ENCODE assay signal across 7 cellular contexts in the genomic region with DNA sequence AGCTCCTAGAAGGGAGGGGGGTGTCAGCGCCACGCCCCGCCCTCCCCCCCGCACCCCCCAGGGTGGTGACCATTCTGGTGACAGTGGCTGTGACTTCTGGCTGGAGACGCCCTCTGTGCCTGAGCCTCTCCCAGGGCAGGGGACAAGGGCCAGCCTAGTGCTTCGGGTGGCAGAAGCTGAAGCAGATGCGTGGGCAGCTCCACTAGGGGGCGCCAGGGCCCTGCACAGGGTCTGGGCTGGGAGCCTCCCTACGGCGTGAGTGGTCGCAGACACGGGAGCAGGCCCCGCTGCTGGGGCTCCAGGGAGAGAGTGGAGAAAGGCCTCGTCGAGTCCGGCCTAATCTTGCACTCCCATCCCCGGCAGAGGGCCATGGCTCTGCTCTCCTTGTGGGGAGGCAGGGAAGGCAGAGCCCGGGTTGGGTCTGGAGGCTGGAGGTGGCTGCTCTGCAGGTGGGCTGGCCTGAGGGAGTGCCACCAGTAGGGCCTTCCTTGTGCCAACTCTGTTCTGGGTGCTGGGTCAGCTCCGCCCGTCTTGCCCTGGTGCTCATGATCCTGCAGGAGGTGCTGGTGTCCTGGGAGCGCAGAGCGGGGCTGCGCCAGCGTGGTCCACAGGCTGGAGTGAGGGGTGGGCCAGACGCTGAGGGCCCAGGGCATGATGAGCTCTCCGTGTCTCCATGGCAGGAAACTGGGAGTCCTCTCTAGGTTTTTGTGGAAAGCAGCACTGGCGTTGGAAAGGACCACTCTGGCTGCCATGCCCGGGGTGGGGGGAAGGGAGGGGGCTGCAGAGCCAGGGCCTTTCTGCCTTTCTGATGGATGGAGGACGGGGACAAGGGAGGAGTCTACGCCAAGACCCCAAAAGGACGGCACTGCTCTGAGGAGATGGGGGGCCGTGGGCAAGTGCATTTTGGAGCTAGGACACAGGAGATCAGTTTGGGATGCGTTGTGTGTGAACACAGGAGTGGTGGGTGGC. TPM values are rescaled to one million over a fixed set of nuclear protein-coding genes. Genes with fewer than 3 reads are reported as not detected.
DNase-seq lines count a peak whose midpoint lies in the region; FAIRE-seq and TF ChIP-seq lines count a peak whose summit lies in the region.

No MANE protein-coding gene starts in this region.

- H3K4me1 Mint-ChIP-seq in nephron = peaks cover 15% of the 10 kb centered on the region

- TF ChIP-seq POLR2A in GM12892 (IDR thresholded peaks at IDR 0.05; ENCODE audit: low read depth, low read length) = no peak

- peak overlapping the region; percentile 62 to 82 (median 67) for H3K4me3 Mint-ChIP-seq in nephron

- H3K36me3 Mint-ChIP-seq in nephron (ENCODE audit: low read depth) = peaks cover 4% of the 10 kb centered on the region

- H3K27ac Mint-ChIP-seq in nephron = no peak overlapping the region

- H3K27me3 Mint-ChIP-seq in nephron (ENCODE audit: low read depth) = no peaks in the 10 kb centered on the region

- FAIRE-seq in GM12892 (lab: Jason Lieb, UNC) (peak; percentile 94), urothelium cell line (lab: Jason Lieb, UNC) (peak; percentile 9)

- H3K9me3 Mint-ChIP-seq in nephron = no peaks in the 10 kb centered on the region

- TF ChIP-seq CTCF in nephron (IDR thresholded peaks at IDR 0.05; ENCODE audit: unreplicated experiment in 3 of 3) = peak; percentile 46 to 64 (median 54)

- DNase-seq in GM12892 (ENCODE audit: insufficient read length) (peak; percentile 82), NCI-H345 (lab: John Stamatoyannopoulos, UW) (peak; percentile 56), urothelium cell line (ENCODE audit: low spot score) (peak; percentile 79), AG08395 (ENCODE audit: low spot score) (no peak)
- DNase-seq in activated CD4-positive, alpha-beta T cell treated with anti-CD3 and anti-CD28 coated beads, Interleukin-2, amount 50 U/mL, for 1 hour = peak; percentile 60
- peak; percentile 51 for DNase-seq in effector CD4-positive, alpha-beta T cell

RNA-seq across cellular contexts. Expression of a gene that starts 2.5 kb away (rescaled TPM):
- 67.6 TPM for polyA plus RNA-seq in GM12892 (2012; ENCODE audit: missing spikeins)

RNA-seq across cellular contexts. Expression of a gene that starts 2.9 kb away (rescaled TPM):
- polyA plus RNA-seq in GM12892 (2012; ENCODE audit: missing spikeins) = 10.8 TPM

RNA-seq across cellular contexts. Expression of a gene that starts 11.3 kb away (rescaled TPM):
- polyA plus RNA-seq in GM12892 (2012; ENCODE audit: missing spikeins) = 2.2 TPM

RNA-seq across cellular contexts. Expression of a gene that starts 17.3 kb away (rescaled TPM):
- polyA plus RNA-seq in GM12892 (2012; ENCODE audit: missing spikeins) = 55.0 TPM

RNA-seq across cellular contexts. Expression of a gene that starts 31.4 kb away (rescaled TPM):
- polyA plus RNA-seq in GM12892 (2012; ENCODE audit: missing spikeins) = 7.1 TPM
